8 cellular contexts compared by ENCODE assay signal in genomic region chrX:129956765-129957164, GRCh38. TPM values are rescaled to one million over a fixed set of nuclear protein-coding genes. Genes with fewer than 3 reads are reported as not detected.
DNase-seq lines count a peak whose midpoint lies in the region; ATAC-seq, FAIRE-seq and TF ChIP-seq lines count a peak whose summit lies in the region.

No MANE protein-coding gene starts in this region.

- H3K36me3 ChIP-seq in Loucy (ENCODE audit: insufficient read depth, low read length) (no peaks in the 10 kb centered on the region), H1 (ENCODE audit: control insufficient read depth in 2 of 4, insufficient read depth in 4 of 4, low read length in 3 of 4) (no peaks in the 10 kb centered on the region), prostate gland (no peaks in the 10 kb centered on the region)

- DNase-seq in Calu3 (no peak), H1 (ENCODE audit: low read depth in 1 of 2, low spot score in 2 of 2) (no peak), prostate gland (ENCODE audit: low spot score) (no peak), T-helper 9 cell (no peak), GM03348 (ENCODE audit: low spot score) (no peak)
- no peak for DNase-seq in stimulated activated CD8-positive, alpha-beta memory T cell treated with anti-CD3 and anti-CD28 coated beads, Interleukin-4, amount 100 ng/mL, for 48 hours

- H3K36me3 Mint-ChIP-seq in Calu3 (ENCODE audit: insufficient read depth, unreplicated experiment), result peaks cover 19% of the 10 kb centered on the region

- no peaks in the 10 kb centered on the region for H3K9me3 Mint-ChIP-seq in Calu3 (ENCODE audit: low read depth, unreplicated experiment)

- FAIRE-seq in H1 (lab: Jason Lieb, UNC), result no peak

- peak overlapping the region; percentile 57 for H3K4me3 Mint-ChIP-seq in Calu3 (ENCODE audit: low read depth, unreplicated experiment)

- peaks cover 25% of the 10 kb centered on the region for H3K4me1 Mint-ChIP-seq in Calu3 (ENCODE audit: low read depth, unreplicated experiment)

- CTCF ChIA-PET in Calu3 (lab: Charles Lee), result interaction anchor here (0.6 kb wide), 1 partner anchor 19 kb away, joined by 3 read pairs; no protein-coding TSS in a partner anchor
- CTCF ChIA-PET in H1 (lab: Charles Lee; ENCODE audit: partially characterized antibody), result interaction anchor here (0.6 to 1.6 kb wide), 3 partner anchors 21 to 197 kb away, joined by 3 to 4 read pairs (median 4); no protein-coding TSS in a partner anchor

- H3K4me3 ChIP-seq in Loucy (ENCODE audit: low read length, poor library complexity, severe bottlenecking), result peak overlapping the region; percentile 73
- H3K4me3 ChIP-seq in H1 (ENCODE audit: extremely low read depth in 1 of 4, insufficient read depth in 2 of 4, low read depth in 3 of 4, low read length in 4 of 4), result peak overlapping the region; percentile 32 to 70 (median 46)
- H3K4me3 ChIP-seq in prostate gland, result peak overlapping the region; percentile 23 to 30

- no peak for TF ChIP-seq RAD21 in H1 (IDR thresholded peaks at IDR 0.05 in 1 of 2, conservative IDR thresholded peaks at IDR 0.05 in 1 of 2; ENCODE audit: low read depth in 2 of 2, low read length in 2 of 2)

- no peak for TF ChIP-seq CTCF in Calu3 (IDR thresholded peaks at IDR 0.05; ENCODE audit: unreplicated experiment)
- no peak for TF ChIP-seq CTCF in Loucy (conservative IDR thresholded peaks at IDR 0.05; ENCODE audit: low read length)
- TF ChIP-seq CTCF in H1 (IDR thresholded peaks at IDR 0.05; ENCODE audit: control extremely low read depth in 1 of 3, insufficient read depth in 1 of 3, low read depth in 1 of 3, low read length in 3 of 3), result no peak
- no peak for TF ChIP-seq CTCF in prostate gland (IDR thresholded peaks at IDR 0.05)

- H3K27ac Mint-ChIP-seq in Calu3 (ENCODE audit: unreplicated experiment), result no peak overlapping the region

- H2BK120ac ChIP-seq in H1 (replicated peaks; ENCODE audit: low read depth, low read length), result no peak overlapping the region

- no peak overlapping the region for H2BK20ac ChIP-seq in H1 (ENCODE audit: low read length)

- no peak overlapping the region for H2BK5ac ChIP-seq in H1 (ENCODE audit: low read depth, low read length)

- H2BK15ac ChIP-seq in H1 (ENCODE audit: low read length), result no peak overlapping the region

- no peak overlapping the region for H3K18ac ChIP-seq in H1 (ENCODE audit: extremely low read depth, low read length)

- no peak overlapping the region for H2AK5ac ChIP-seq in H1 (ENCODE audit: low read depth, low read length)

- H3K9me2 ChIP-seq in Loucy (replicated peaks; ENCODE audit: low read depth, low read length), result no peaks in the 10 kb centered on the region

- BruUV-seq in Calu3 (replicated peaks; lab: Mats Ljungman, UMichigan), result no TSS peak

- H3K4ac ChIP-seq in H1 (replicated peaks; ENCODE audit: insufficient read length, low read depth, low read length), result no peak overlapping the region

- intact Hi-C loops in Calu3 (cut with micrococcal nuclease; ENCODE audit: unreplicated experiment) (no loop called here), prostate gland (cut with DNase I) (no loop called here)

- peak overlapping the region; percentile 77 for H3K4me2 ChIP-seq in Loucy (ENCODE audit: low read depth, low read length, poor library complexity, severe bottlenecking)
- H3K4me2 ChIP-seq in H1 (ENCODE audit: insufficient read depth in 1 of 2, low read depth in 2 of 2, low read length in 2 of 2), result peak overlapping the region; percentile 66 to 94

- no peak overlapping the region for H3K56ac ChIP-seq in H1 (replicated peaks; ENCODE audit: insufficient read length, low read depth, low read length)

- H4K8ac ChIP-seq in H1 (ENCODE audit: extremely low read depth, insufficient read depth, low read length), result no peak overlapping the region

- H4K20me1 ChIP-seq in Loucy (ENCODE audit: insufficient read depth, low read length, poor library complexity, severe bottlenecking) (no peaks in the 10 kb centered on the region), H1 (replicated peaks in 1 of 2; ENCODE audit: control insufficient read depth in 1 of 2, insufficient read depth in 2 of 2, low read length in 2 of 2) (peaks cover 0 to 5% of the 10 kb centered on the region in 2 experiments)

- 0% methylated on average over 8 of the region's 20 CpGs; no CpG with 5 or more reads in 1 of the 2 experiments for WGBS in H1 (ENCODE audit: extremely low coverage in 1 of 2, insufficient coverage in 1 of 2, insufficient read length in 1 of 2, insufficient replicate concordance in 2 of 2, low coverage in 1 of 2, low lambda C conversion rate in 2 of 2, missing lambda C conversion rate in 1 of 2), 2 experiments
- WGBS in prostate gland, result 25% methylated on average over 8 of the region's 20 CpGs

- H3K9me3 ChIP-seq in Loucy (ENCODE audit: insufficient read depth, low read depth, low read length) (no peaks in the 10 kb centered on the region), H1 (ENCODE audit: insufficient read depth in 2 of 2, low read depth in 1 of 2, low read length in 1 of 2) (no peaks in the 10 kb centered on the region), prostate gland (no peaks in the 10 kb centered on the region)

- TF ChIP-seq EP300 in H1 (IDR thresholded peaks at IDR 0.05; ENCODE audit: borderline replicate concordance in 1 of 2, low read depth in 2 of 2, low read length in 2 of 2), result no peak

- POLR2A ChIA-PET in H1 (lab: Charles Lee; ENCODE audit: partially characterized antibody), result interaction anchor here (0.6 to 1.7 kb wide), 4 partner anchors 23 to 29 kb away, joined by 3 to 9 read pairs (median 4); no protein-coding TSS in a partner anchor

- no peak for ATAC-seq in GM19467 (IDR thresholded peaks at IDR 0.05; ENCODE audit: unreplicated experiment)

- H3K27me3 ChIP-seq in Loucy (ENCODE audit: insufficient read depth, low read length, poor library complexity, severe bottlenecking), result no peaks in the 10 kb centered on the region
- peaks cover 43 to 78% (median 64%) of the 10 kb centered on the region in 4 experiments for H3K27me3 ChIP-seq in H1 (replicated peaks in 1 of 4; ENCODE audit: control insufficient read depth in 3 of 4, extremely low read depth in 1 of 4, insufficient read depth in 3 of 4, low read length in 3 of 4)
- no peaks in the 10 kb centered on the region for H3K27me3 ChIP-seq in prostate gland (replicated peaks; ENCODE audit: insufficient read depth)

- no peak overlapping the region for H3K14ac ChIP-seq in H1 (ENCODE audit: insufficient read length)

- H2BK12ac ChIP-seq in H1 (ENCODE audit: low read depth, low read length), result no peak overlapping the region

- H3K79me1 ChIP-seq in H1 (ENCODE audit: low read depth, low read length), result no peaks in the 10 kb centered on the region

- H3F3A ChIP-seq in Loucy (ENCODE audit: low read depth), result no peaks in the 10 kb centered on the region

- H3K27me3 Mint-ChIP-seq in Calu3 (ENCODE audit: unreplicated experiment), result peaks cover 36% of the 10 kb centered on the region

- H4K91ac ChIP-seq in H1 (replicated peaks; ENCODE audit: insufficient read length, low read length), result no peak overlapping the region

- H3K9ac ChIP-seq in Loucy (ENCODE audit: low read depth, low read length, poor library complexity, severe bottlenecking), result peak overlapping the region; percentile 80
- H3K9ac ChIP-seq in H1 (replicated peaks in 1 of 4; ENCODE audit: extremely low read depth in 1 of 4, low read depth in 3 of 4, low read length in 3 of 4), result no peak overlapping the region

- peaks cover 11% of the 10 kb centered on the region; the same call in 1 of the 2 replicates for H3K23me2 ChIP-seq in H1 (ENCODE audit: low read depth, low read length)

- no peak overlapping the region for H3K27ac ChIP-seq in H1 (ENCODE audit: low read depth, low read length)
- H3K27ac ChIP-seq in prostate gland, result no peak overlapping the region

- no peak overlapping the region for H4K5ac ChIP-seq in H1 (ENCODE audit: insufficient read length, low read depth, low read length)

- H3K4me1 ChIP-seq in Loucy (ENCODE audit: insufficient read depth, low read length, poor library complexity, severe bottlenecking), result peaks cover 72% of the 10 kb centered on the region
- H3K4me1 ChIP-seq in H1 (replicated peaks in 1 of 4; ENCODE audit: control insufficient read depth in 3 of 4, insufficient read depth in 4 of 4, low read length in 3 of 4), result peaks cover 0 to 27% (median 12%) of the 10 kb centered on the region in 4 experiments
- H3K4me1 ChIP-seq in prostate gland (replicated peaks), result no peaks in the 10 kb centered on the region

- peaks cover 18% of the 10 kb centered on the region for H3K79me2 ChIP-seq in Loucy (ENCODE audit: insufficient read depth, low read length)
- H3K79me2 ChIP-seq in H1 (ENCODE audit: control insufficient read depth in 1 of 2, insufficient read depth in 2 of 2, low read length in 2 of 2), result no peaks in the 10 kb centered on the region

- H2AFZ ChIP-seq in Loucy (ENCODE audit: low read length) (no peak overlapping the region), H1 (ENCODE audit: low read length) (no peak overlapping the region)

- TF ChIP-seq POLR2A in H1 (IDR thresholded peaks at IDR 0.05; ENCODE audit: control extremely low read depth in 1 of 2, low read depth in 2 of 2, low read length in 2 of 2) (no peak), prostate gland (IDR thresholded peaks at IDR 0.05) (no peak)

- no peak overlapping the region for H3K23ac ChIP-seq in H1 (ENCODE audit: insufficient read length)

TF ChIP-seq in H1, 55 proteins besides CTCF, POLR2A, EP300 and RAD21 (continues in another document):
- no peak for TF ChIP-seq PHF8 (conservative IDR thresholded peaks at IDR 0.05; ENCODE audit: low read depth, low read length)

RNA-seq across cellular contexts. Expression of gene BCORL1, which starts 25.7 kb away (rescaled TPM):
- total RNA-seq in Calu3 (2022) (6.7 and 10.1 TPM in 2 replicates), prostate gland (10 to 100 TPM in 1 of 2 donors, 1 to 10 TPM in 1; 4.4 to 25.2 TPM)
- total RNA-seq in H1 (2021; fragmentation: NEBNext Ultra II Directional; extraction: Animal tissue kit (Norgen Biotek cat#: 25700)), result 6.2 and 9.0 TPM in 2 replicates
- polyA plus RNA-seq in H1 (2011; rRNA removed), result 1.4 and 1.9 TPM in 2 replicates
- polyA plus RNA-seq in H1 (2011; cell fraction: cytosol; rRNA removed), result 0.72 TPM
- 2.2 TPM for polyA plus RNA-seq in H1 (2011; cell fraction: nucleus; rRNA removed)
- 4.8 to 6.0 TPM (median 5.2 TPM) in 4 replicates for polyA plus RNA-seq in H1 (2012, experiment 1 of 2)
- polyA plus RNA-seq in H1 (2012, experiment 2 of 2), result 4.5 TPM
- 1.8 TPM for polyA plus RNA-seq in H1 (2013, experiment 1 of 2)
- 1.8 TPM for polyA plus RNA-seq in H1 (2013, experiment 2 of 2)
- 1.7 and 1.9 TPM in 2 replicates for polyA minus RNA-seq in H1 (2011; rRNA and poly(A)+ RNA removed)
- 3.3 TPM for polyA minus RNA-seq in H1 (2011; cell fraction: cytosol; rRNA and poly(A)+ RNA removed)
- 2.1 TPM for polyA minus RNA-seq in H1 (2011; cell fraction: nucleus; rRNA and poly(A)+ RNA removed)

RNA-seq across cellular contexts. Expression of gene UTP14A, which starts 50.8 kb away (rescaled TPM):
- total RNA-seq in Calu3 (2022) (42.3 and 43.1 TPM in 2 replicates), prostate gland (10 to 100 TPM in 1 of 2 donors, 1 to 10 TPM in 1; 8.2 to 11.3 TPM)
- 24.0 and 25.7 TPM in 2 replicates for total RNA-seq in H1 (2021; fragmentation: NEBNext Ultra II Directional; extraction: Animal tissue kit (Norgen Biotek cat#: 25700))
- polyA plus RNA-seq in H1 (2011; rRNA removed), result 3.5 and 4.5 TPM in 2 replicates
- 10.6 TPM for polyA plus RNA-seq in H1 (2011; cell fraction: cytosol; rRNA removed)
- polyA plus RNA-seq in H1 (2011; cell fraction: nucleus; rRNA removed), result 7.8 TPM
- polyA plus RNA-seq in H1 (2012, experiment 1 of 2), result 17.3 to 24.6 TPM (median 19.5 TPM) in 4 replicates
- 3.3 TPM for polyA plus RNA-seq in H1 (2012, experiment 2 of 2)
- polyA plus RNA-seq in H1 (2013, experiment 1 of 2), result 20.7 TPM
- 18.6 TPM for polyA plus RNA-seq in H1 (2013, experiment 2 of 2)
- polyA minus RNA-seq in H1 (2011; rRNA and poly(A)+ RNA removed), result 5.5 and 7.8 TPM in 2 replicates
- polyA minus RNA-seq in H1 (2011; cell fraction: cytosol; rRNA and poly(A)+ RNA removed), result 8.4 TPM
- polyA minus RNA-seq in H1 (2011; cell fraction: nucleus; rRNA and poly(A)+ RNA removed), result 7.7 TPM
